8 cellular contexts compared by ENCODE assay signal in genomic region chr6:94446120-94446519, GRCh38.
"Had no signal": no experiment of that assay in that cellular context is flagged by ENCODE, and none has a peak within 500 bp of the region (broad histone marks: within the 10 kb centered on the region; RNA-seq: fewer than 3 reads in every experiment).

No MANE protein-coding gene starts in this region.

- H3K4me2 ChIP-seq: KMS-11 had no signal

- H3K4me1 Mint-ChIP-seq: IgD-negative memory B cell had no signal

- H3K4me3 Mint-ChIP-seq: IgD-negative memory B cell had no signal

- H3K27ac Mint-ChIP-seq: IgD-negative memory B cell had no signal

- H2AFZ ChIP-seq: GM23248 had no signal

- H3K27ac ChIP-seq: GM23248, HL-60, KMS-11 had no signal

- ATAC-seq: HepG2 had no signal

- H3K4me3 ChIP-seq: GM23248 had no signal

- H3K27me3 Mint-ChIP-seq: IgD-negative memory B cell had no signal

- DNase-seq: GM23248, H7, HCEC 1CT, KBM-7 had no signal

- H3K36me3 Mint-ChIP-seq: IgD-negative memory B cell had no signal

- H3K9ac ChIP-seq: GM23248, KMS-11 had no signal
